In the genomic region with DNA sequence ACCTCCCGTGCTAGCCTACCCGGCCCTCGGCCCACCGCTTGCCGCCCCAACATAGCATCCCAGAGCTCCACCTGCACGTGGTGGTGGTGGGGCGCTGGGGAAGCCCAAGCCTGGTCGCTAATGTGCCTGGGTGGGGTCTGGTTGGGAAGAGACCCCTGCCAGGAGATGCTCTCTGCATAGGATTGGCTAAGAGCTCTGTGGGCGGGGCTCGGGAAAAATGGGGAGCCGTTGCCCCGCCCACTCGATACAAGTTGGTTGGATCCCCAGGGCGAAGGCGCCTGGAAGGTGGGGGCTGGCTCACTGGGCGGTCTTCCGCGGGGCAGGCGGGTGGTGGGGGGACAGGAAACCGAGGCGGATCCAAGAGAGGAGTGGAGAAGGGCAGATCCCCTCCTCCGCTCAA, we compare ENCODE assay signal across 14 cellular contexts. TPM values are rescaled to one million over a fixed set of nuclear protein-coding genes. Genes with fewer than 3 reads are reported as not detected.
DNase-seq lines count a peak whose midpoint lies in the region; ATAC-seq and TF ChIP-seq lines count a peak whose summit lies in the region.
"Had no signal": no experiment of that assay in that cellular context is flagged by ENCODE, and none has a peak within 500 bp of the region (broad histone marks: within the 10 kb centered on the region; RNA-seq: fewer than 3 reads in every experiment).

No MANE protein-coding gene starts in this region.

- 76 to 79% methylated on average over 7 to 20 of the region's 22 CpGs for WGBS in endodermal cell (ENCODE audit: insufficient coverage in 1 of 2, insufficient read length in 1 of 2), 2 experiments

- peaks cover 5% of the 10 kb centered on the region for H3K4me1 Mint-ChIP-seq in activated CD4-positive, alpha-beta T cell treated with anti-CD3 and anti-CD28 coated beads, Interleukin-2, amount 10 ng/mL, durations not matched to agents 24 days and 14 days
- peaks cover 4% of the 10 kb centered on the region for H3K4me1 Mint-ChIP-seq in activated CD4-positive, alpha-beta T cell treated with anti-CD3 and anti-CD28 coated beads, Interleukin-2, amount 10 ng/mL, durations not matched to agents 7 days and 5 days
- peaks cover 10% of the 10 kb centered on the region for H3K4me1 Mint-ChIP-seq in endodermal cell

- no peaks in the 10 kb centered on the region for H3K36me3 Mint-ChIP-seq in activated CD4-positive, alpha-beta T cell treated with anti-CD3 and anti-CD28 coated beads, Interleukin-2, amount 10 ng/mL, durations not matched to agents 24 days and 14 days (ENCODE audit: low read depth)
- no peaks in the 10 kb centered on the region for H3K36me3 Mint-ChIP-seq in activated CD4-positive, alpha-beta T cell treated with anti-CD3 and anti-CD28 coated beads, Interleukin-2, amount 10 ng/mL, durations not matched to agents 7 days and 5 days (ENCODE audit: low read depth)
- no peaks in the 10 kb centered on the region for H3K36me3 Mint-ChIP-seq in endodermal cell (ENCODE audit: low read depth)
- H3K36me3 Mint-ChIP-seq: activated naive CD4-positive, alpha-beta T cell treated with anti-CD3 and anti-CD28 coated beads, Interleukin-2, amount 50 U/mL, for 72 hours had no signal

- CTCF ChIA-PET in activated CD4-positive, alpha-beta T cell treated with anti-CD3 and anti-CD28 coated beads, Interleukin-2, amount 10 ng/mL, durations not matched to agents 7 days and 5 days (lab: Charles Lee), result interaction anchor here (0.6 to 2.9 kb wide), 18 partner anchors 7 to 443 kb away, joined by 3 to 20 read pairs (median 6); a partner anchor contains a TSS

- ATAC-seq in GM18511 (IDR thresholded peaks at IDR 0.05; ENCODE audit: unreplicated experiment), result no peak
- ATAC-seq in GM21515 (IDR thresholded peaks at IDR 0.05; ENCODE audit: unreplicated experiment), result no peak

- H3K27me3 Mint-ChIP-seq in activated CD4-positive, alpha-beta T cell treated with anti-CD3 and anti-CD28 coated beads, Interleukin-2, amount 10 ng/mL, durations not matched to agents 24 days and 14 days, result peaks cover 16% of the 10 kb centered on the region
- peaks cover 4% of the 10 kb centered on the region for H3K27me3 Mint-ChIP-seq in activated CD4-positive, alpha-beta T cell treated with anti-CD3 and anti-CD28 coated beads, Interleukin-2, amount 10 ng/mL, durations not matched to agents 7 days and 5 days
- peaks cover 5% of the 10 kb centered on the region for H3K27me3 Mint-ChIP-seq in endodermal cell (ENCODE audit: insufficient read depth)

- peak; percentile 58 for DNase-seq in activated CD4-positive, alpha-beta T cell treated with anti-CD3 and anti-CD28 coated beads, Interleukin-2, amount 10 ng/mL, durations not matched to agents 24 days and 14 days
- no peak for DNase-seq in activated CD4-positive, alpha-beta T cell treated with anti-CD3 and anti-CD28 coated beads, Interleukin-2, amount 10 ng/mL, durations not matched to agents 7 days and 5 days
- no peak for DNase-seq in SK-N-MC (ENCODE audit: low read depth, low spot score)
- DNase-seq in endodermal cell, result peak; percentile 72
- DNase-seq in skeletal muscle cell (ENCODE audit: low read depth), result no peak
- no peak for DNase-seq in mucosa of gallbladder (ENCODE audit: low spot score)
- DNase-seq: kidney glomerular epithelial cell, NCI-H446 treated with DMSO at 0.1 percent for 48 hours had no signal

- H3K4me1 ChIP-seq in endodermal cell (ENCODE audit: control insufficient read depth, insufficient read depth, low read length), result no peaks in the 10 kb centered on the region
- H3K4me1 ChIP-seq: pancreas had no signal

- intact Hi-C loops in activated CD4-positive, alpha-beta T cell treated with anti-CD3 and anti-CD28 coated beads, Interleukin-2, amount 10 ng/mL, durations not matched to agents 24 days and 14 days (cut with micrococcal nuclease), result no loop called here

- H3K4me3 ChIP-seq in SK-N-MC (peak overlapping the region; percentile 68), endodermal cell (ENCODE audit: low read length) (no peak overlapping the region), skeletal muscle cell (ENCODE audit: low read depth, low read length) (peak overlapping the region; percentile 8)
- H3K4me3 ChIP-seq: cardiac muscle cell, pancreas had no signal

- H3K9me3 ChIP-seq in SK-N-MC (ENCODE audit: low read depth, low read length) (no peaks in the 10 kb centered on the region), endodermal cell (ENCODE audit: control insufficient read depth, low read length) (no peaks in the 10 kb centered on the region)
- H3K9me3 ChIP-seq: pancreas had no signal

- H3K36me3 ChIP-seq in SK-N-MC (ENCODE audit: insufficient read depth, low read length) (no peaks in the 10 kb centered on the region), endodermal cell (ENCODE audit: control insufficient read depth, insufficient read depth, low read length) (no peaks in the 10 kb centered on the region)
- H3K36me3 ChIP-seq: cardiac muscle cell, pancreas had no signal

- no peak overlapping the region for H3K4me3 Mint-ChIP-seq in activated CD4-positive, alpha-beta T cell treated with anti-CD3 and anti-CD28 coated beads, Interleukin-2, amount 10 ng/mL, durations not matched to agents 24 days and 14 days
- H3K4me3 Mint-ChIP-seq in activated CD4-positive, alpha-beta T cell treated with anti-CD3 and anti-CD28 coated beads, Interleukin-2, amount 10 ng/mL, durations not matched to agents 7 days and 5 days, result no peak overlapping the region
- no peak overlapping the region for H3K4me3 Mint-ChIP-seq in endodermal cell

- no peak overlapping the region for H3K27ac ChIP-seq in SK-N-MC
- H3K27ac ChIP-seq in endodermal cell (ENCODE audit: low read depth, low read length), result no peak overlapping the region
- H3K27ac ChIP-seq: cardiac muscle cell, pancreas, VCaP had no signal

- no peak for TF ChIP-seq CTCF in endodermal cell (conservative IDR thresholded peaks at IDR 0.05)

- H3K9ac ChIP-seq in SK-N-MC (ENCODE audit: insufficient read length) (no peak overlapping the region), endodermal cell (ENCODE audit: extremely low read depth, low read length, poor library complexity, severe bottlenecking) (no peak overlapping the region)

- peaks cover under 1% of the 10 kb centered on the region for H3K27me3 ChIP-seq in endodermal cell (ENCODE audit: control insufficient read depth, insufficient read depth, low read length, poor library complexity, severe bottlenecking)
- H3K27me3 ChIP-seq: cardiac muscle cell had no signal

- H3K9me3 Mint-ChIP-seq in activated CD4-positive, alpha-beta T cell treated with anti-CD3 and anti-CD28 coated beads, Interleukin-2, amount 10 ng/mL, durations not matched to agents 24 days and 14 days, result no peaks in the 10 kb centered on the region
- no peaks in the 10 kb centered on the region for H3K9me3 Mint-ChIP-seq in activated CD4-positive, alpha-beta T cell treated with anti-CD3 and anti-CD28 coated beads, Interleukin-2, amount 10 ng/mL, durations not matched to agents 7 days and 5 days
- no peaks in the 10 kb centered on the region for H3K9me3 Mint-ChIP-seq in endodermal cell
- H3K9me3 Mint-ChIP-seq: activated naive CD4-positive, alpha-beta T cell treated with anti-CD3 and anti-CD28 coated beads, Interleukin-2, amount 50 U/mL, for 72 hours had no signal

- POLR2A ChIA-PET in activated CD4-positive, alpha-beta T cell treated with anti-CD3 and anti-CD28 coated beads, Interleukin-2, amount 10 ng/mL, durations not matched to agents 7 days and 5 days (lab: Charles Lee), result no interaction called here

- H3K27ac Mint-ChIP-seq in activated CD4-positive, alpha-beta T cell treated with anti-CD3 and anti-CD28 coated beads, Interleukin-2, amount 10 ng/mL, durations not matched to agents 24 days and 14 days, result no peak overlapping the region
- H3K27ac Mint-ChIP-seq in activated CD4-positive, alpha-beta T cell treated with anti-CD3 and anti-CD28 coated beads, Interleukin-2, amount 10 ng/mL, durations not matched to agents 7 days and 5 days, result no peak overlapping the region
- no peak overlapping the region for H3K27ac Mint-ChIP-seq in endodermal cell
- H3K27ac Mint-ChIP-seq: activated naive CD4-positive, alpha-beta T cell treated with anti-CD3 and anti-CD28 coated beads, Interleukin-2, amount 50 U/mL, for 72 hours had no signal

RNA-seq across cellular contexts. Expression of a gene that starts 7.6 kb away (rescaled TPM):
- 0.14 TPM in 1 of 2 replicates, not detected in the other for total RNA-seq in activated CD4-positive, alpha-beta T cell treated with anti-CD3 and anti-CD28 coated beads, Interleukin-2, amount 10 ng/mL, durations not matched to agents 24 days and 14 days
- not detected for total RNA-seq in activated CD4-positive, alpha-beta T cell treated with anti-CD3 and anti-CD28 coated beads, Interleukin-2, amount 10 ng/mL, durations not matched to agents 7 days and 5 days
- total RNA-seq in endodermal cell, result under 1 TPM; 0.11 to 0.69 TPM
- polyA plus RNA-seq in endodermal cell (2013, experiment 1 of 2), result 1.7 TPM
- polyA plus RNA-seq in endodermal cell (2013, experiment 2 of 2), result 1.9 TPM
- total RNA-seq in mucosa of gallbladder, result 0.46 TPM
- total RNA-seq: activated naive CD4-positive, alpha-beta T cell treated with anti-CD3 and anti-CD28 coated beads, Interleukin-2, amount 50 U/mL, for 72 hours had no signal

Comparison
In these comparisons a context has a peak if more than half of its experiments do, and no peak if none do; other contexts are left out.
1. DNase-seq: peak in activated CD4-positive, alpha-beta T cell treated with anti-CD3 and anti-CD28 coated beads, Interleukin-2, amount 10 ng/mL, durations not matched to agents 24 days and 14 days (single experiment) and endodermal cell (single experiment); none in activated CD4-positive, alpha-beta T cell treated with anti-CD3 and anti-CD28 coated beads, Interleukin-2, amount 10 ng/mL, durations not matched to agents 7 days and 5 days (single experiment), SK-N-MC (single experiment), skeletal muscle cell (single experiment) and mucosa of gallbladder (single experiment).